In genomic region chr10:84235096-84235495, GRCh38 we compare ENCODE assay signal across 30 cellular contexts. TPM values are rescaled to one million over a fixed set of nuclear protein-coding genes. Genes with fewer than 3 reads are reported as not detected.
"Had no signal": no experiment of that assay in that cellular context is flagged by ENCODE, and none has a peak within 500 bp of the region (broad histone marks: within the 10 kb centered on the region; RNA-seq: fewer than 3 reads in every experiment).

No MANE protein-coding gene starts in this region.

- H3K27ac ChIP-seq: stomach, suprapubic skin, testis, thoracic aorta, thyroid gland, tibial artery, tibial nerve, transverse colon, upper lobe of left lung, upper lobe of right lung, uterus, vagina had no signal

- ATAC-seq: stimulated activated effector memory CD8-positive, alpha-beta T cell treated with anti-CD3 and anti-CD28 coated beads, Interleukin-12 subunit alpha, Interleukin-12 subunit beta, amount 100 ng/mL, for 72 hours; stimulated activated memory B cell treated with anti-CD40 and anti-IgM and Interleukin-4, amounts not matched to agents 10 μg/mL and 1 μg/mL and 100 μg/mL, for 72 hours; stimulated activated naive B cell treated with anti-CD40 and anti-IgM and Interleukin-4, amounts not matched to agents 10 μg/mL and 1 μg/mL and 100 μg/mL, for 72 hours; stimulated activated naive CD8-positive, alpha-beta T cell treated with anti-CD3 and anti-CD28 coated beads, Interleukin-15, amount 100 ng/mL, for 72 hours; stimulated activated naive CD8-positive, alpha-beta T cell treated with anti-CD3 and anti-CD28 coated beads, Interleukin-15, Interleukin-2, amounts not matched to agents 100 U/mL and 50 U/mL, for 24 hours; upper lobe of right lung had no signal

- H3K4me3 ChIP-seq: stomach, suprapubic skin, testis, thoracic aorta, thyroid gland, tibial artery, tibial nerve, transverse colon, upper lobe of left lung, upper lobe of right lung, uterus, vagina had no signal

- DNase-seq: stimulated activated CD4-positive, alpha-beta T cell treated with anti-CD3 and anti-CD28 coated beads, Interleukin-2, amount 100 ng/mL, for 48 hours; stimulated activated CD4-positive, alpha-beta T cell treated with anti-CD3 and anti-CD28 coated beads, Interleukin-4, amount 100 ng/mL, for 1 hour; stimulated activated CD4-positive, alpha-beta T cell treated with anti-CD3 and anti-CD28 coated beads, Interleukin-4, amount 100 ng/mL, for 24 hours; stimulated activated CD4-positive, alpha-beta T cell treated with anti-CD3 and anti-CD28 coated beads, Interleukin-4, amount 100 ng/mL, for 4 hours; stimulated activated CD8-positive, alpha-beta memory T cell treated with anti-CD3 and anti-CD28 coated beads, Interleukin-4, amount 100 ng/mL, for 48 hours; stimulated activated naive B cell treated with anti-CD40 and anti-IgM and Interleukin-4, amounts not matched to agents 10 μg/mL and 1 μg/mL and 100 μg/mL, for 72 hours; stimulated activated naive CD4-positive, alpha-beta T cell; stimulated activated naive CD4-positive, alpha-beta T cell treated with Interleukin-2 at 50 U/mL for 16 hours; stimulated activated naive CD8-positive, alpha-beta T cell treated with anti-CD3 and anti-CD28 coated beads, Interleukin-15, amount 100 ng/mL, for 72 hours; stimulated activated naive CD8-positive, alpha-beta T cell treated with anti-CD3 and anti-CD28 coated beads, Interleukin-15, Interleukin-2, amounts not matched to agents 100 U/mL and 50 U/mL, for 24 hours; stomach; substantia nigra; testis; thyroid gland; tibial artery; transverse colon; trophoblast cell; upper lobe of left lung; upper lobe of right lung; uterus had no signal

RNA-seq across cellular contexts. Expression of gene LRIT1, which starts 6.2 kb away (rescaled TPM):
- total RNA-seq: stomach, subcutaneous adipose tissue, suprapubic skin, temporal lobe, thoracic aorta, thyroid gland, tibial nerve, transverse colon, upper lobe of left lung, upper lobe of right lung, ureter, urinary bladder, uterus, vagina had no signal

RNA-seq across cellular contexts. Expression of gene LRIT2, which starts 9.8 kb away (rescaled TPM):
- total RNA-seq: stomach, subcutaneous adipose tissue, suprapubic skin, temporal lobe, thoracic aorta, thyroid gland, tibial nerve, transverse colon, upper lobe of left lung, upper lobe of right lung, ureter, urinary bladder, uterus, vagina had no signal

RNA-seq across cellular contexts. Expression of gene RGR, which starts 9.8 kb away (rescaled TPM):
- total RNA-seq: stomach, suprapubic skin, thoracic aorta, ureter, uterus, vagina had no signal
